ENCODE assay signal across 26 cellular contexts in genomic region chr11:1936072-1936780, GRCh38. TPM values are rescaled to one million over a fixed set of nuclear protein-coding genes. Genes with fewer than 3 reads are reported as not detected.
DNase-seq lines count a peak whose midpoint lies in the region; ATAC-seq and TF ChIP-seq lines count a peak whose summit lies in the region.
"Had no signal": no experiment of that assay in that cellular context is flagged by ENCODE, and none has a peak within 500 bp of the region (broad histone marks: within the 10 kb centered on the region; RNA-seq: fewer than 3 reads in every experiment).

No MANE protein-coding gene starts in this region.

- TF ChIP-seq CTCF in Panc1 (IDR thresholded peaks at IDR 0.05) (no peak), right lobe of liver (IDR thresholded peaks at IDR 0.05) (no peak), sigmoid colon (IDR thresholded peaks at IDR 0.05) (no peak), transverse colon (IDR thresholded peaks at IDR 0.05) (no peak)

- WGBS in right lobe of liver (ENCODE audit: insufficient coverage, low coverage, low lambda C conversion rate, missing lambda C conversion rate) = 40% methylated on average over 2 of the region's 34 CpGs
- WGBS in sigmoid colon, 2 donors = 81 to 90% methylated on average over 34 of the region's 34 CpGs
- 84% methylated on average over 33 of the region's 34 CpGs; no CpG with 5 or more reads in 1 of the 2 donors for WGBS in transverse colon (ENCODE audit: low coverage in 1 of 2), 2 donors

- no peak for TF ChIP-seq POLR2A in right lobe of liver (IDR thresholded peaks at IDR 0.05)
- no peak for TF ChIP-seq POLR2A in sigmoid colon (IDR thresholded peaks at IDR 0.05)
- TF ChIP-seq POLR2A in transverse colon (IDR thresholded peaks at IDR 0.05) = no peak

- H3K27ac Mint-ChIP-seq in activated CD4-positive, alpha-beta T cell treated with anti-CD3 and anti-CD28 coated beads, Interleukin-2, amount 10 ng/mL, durations not matched to agents 7 days and 5 days = no peak overlapping the region
- H3K27ac Mint-ChIP-seq: activated naive CD4-positive, alpha-beta T cell treated with anti-CD3 and anti-CD28 coated beads for 36 hours; activated T-cell treated with anti-CD3 and anti-CD28 coated beads, Interleukin-2, amount 50 U/mL, for 24 hours; dendritic cell treated with granulocyte-macrophage colony-stimulating factor and Interleukin-4, amounts not matched to agents 40 ng/mL and 50 ng/mL, for 4 days had no signal

- peak; percentile 3 for DNase-seq in activated CD4-positive, alpha-beta T cell treated with anti-CD3 and anti-CD28 coated beads, Interleukin-2, amount 10 ng/mL, durations not matched to agents 7 days and 5 days
- DNase-seq in activated CD4-positive, alpha-beta T cell treated with anti-CD3 and anti-CD28 coated beads, Interleukin-2, amount 50 U/mL, for 48 hours = no peak
- DNase-seq in Panc1 (ENCODE audit: low read depth, low spot score) (no peak), right lobe of liver (peak; percentile 16 to 41 (median 37)), sigmoid colon (peak; percentile 53), transverse colon (no peak)
- no peak for DNase-seq in stimulated activated naive CD8-positive, alpha-beta T cell treated with anti-CD3 and anti-CD28 coated beads, Interleukin-15, Interleukin-2, amounts not matched to agents 100 U/mL and 50 U/mL, for 24 hours
- DNase-seq: activated naive CD4-positive, alpha-beta T cell treated with anti-CD3 and anti-CD28 coated beads for 36 hours; activated T-cell treated with anti-CD3 and anti-CD28 coated beads, Interleukin-2, amount 50 U/mL, for 24 hours; anterior cingulate cortex; C1 segment of cervical spinal cord; GOT3; NCI-H1417; NCI-H2081 treated with DMSO at 0.1 percent for 48 hours; NCI-H446 treated with DMSO at 0.1 percent for 48 hours had no signal

- H3K36me3 ChIP-seq in Panc1 (ENCODE audit: control insufficient read depth, insufficient read depth, low read length) (no peaks in the 10 kb centered on the region), right lobe of liver (no peaks in the 10 kb centered on the region), sigmoid colon (no peaks in the 10 kb centered on the region), transverse colon (no peaks in the 10 kb centered on the region)
- H3K36me3 ChIP-seq: cardiac muscle cell, upper lobe of left lung had no signal

- POLR2A ChIA-PET in activated CD4-positive, alpha-beta T cell treated with anti-CD3 and anti-CD28 coated beads, Interleukin-2, amount 10 ng/mL, durations not matched to agents 7 days and 5 days (lab: Charles Lee) = no interaction called here
- POLR2A ChIA-PET in Panc1 (lab: Charles Lee) = no interaction called here

- in situ Hi-C loops in Panc1 (cut with HindIII; ENCODE audit: low pct_unique_long_range_greater_than_20kb, low sequenced_read_pairs) = no loop called here
- in situ Hi-C loops in transverse colon (cut with MboI; ENCODE audit: low pct_ligation_motif_present in 1 of 4, low pct_unique_long_range_greater_than_20kb in 1 of 4, low sequenced_read_pairs in 3 of 4) = no loop called here

- H3K9me3 Mint-ChIP-seq in activated CD4-positive, alpha-beta T cell treated with anti-CD3 and anti-CD28 coated beads, Interleukin-2, amount 10 ng/mL, durations not matched to agents 7 days and 5 days = no peaks in the 10 kb centered on the region
- H3K9me3 Mint-ChIP-seq: activated naive CD4-positive, alpha-beta T cell treated with anti-CD3 and anti-CD28 coated beads for 36 hours; activated T-cell treated with anti-CD3 and anti-CD28 coated beads, Interleukin-2, amount 50 U/mL, for 24 hours; dendritic cell treated with granulocyte-macrophage colony-stimulating factor and Interleukin-4, amounts not matched to agents 40 ng/mL and 50 ng/mL, for 4 days had no signal

- ATAC-seq in Panc1 (peak; percentile 17), right lobe of liver (no peak), HG03457 (IDR thresholded peaks at IDR 0.05; ENCODE audit: unreplicated experiment) (no peak)
- ATAC-seq in stimulated activated naive CD8-positive, alpha-beta T cell treated with anti-CD3 and anti-CD28 coated beads, Interleukin-15, Interleukin-2, amounts not matched to agents 100 U/mL and 50 U/mL, for 24 hours = no peak

- CTCF ChIA-PET in activated CD4-positive, alpha-beta T cell treated with anti-CD3 and anti-CD28 coated beads, Interleukin-2, amount 10 ng/mL, durations not matched to agents 7 days and 5 days (lab: Charles Lee) = interaction anchor here (0.6 to 1.4 kb wide), 3 partner anchors 14 to 215 kb away, joined by 3 to 4 read pairs (median 3); no protein-coding TSS in a partner anchor
- CTCF ChIA-PET in Panc1 (lab: Charles Lee) = interaction anchor here (0.7 kb wide), 1 partner anchor 54 kb away, joined by 3 read pairs; no protein-coding TSS in a partner anchor

- peaks cover 4% of the 10 kb centered on the region for H3K4me1 Mint-ChIP-seq in activated CD4-positive, alpha-beta T cell treated with anti-CD3 and anti-CD28 coated beads, Interleukin-2, amount 10 ng/mL, durations not matched to agents 7 days and 5 days

- H3K4me3 ChIP-seq in Panc1 (ENCODE audit: low read depth in 2 of 2, low read length in 2 of 2) (no peak overlapping the region), right lobe of liver (no peak overlapping the region), sigmoid colon (no peak overlapping the region), transverse colon (no peak overlapping the region)
- H3K4me3 ChIP-seq: cardiac muscle cell, SK-N-MC, upper lobe of left lung had no signal

- H3K27ac ChIP-seq in Panc1 (ENCODE audit: low read length) (no peak overlapping the region), right lobe of liver (no peak overlapping the region), sigmoid colon (no peak overlapping the region), transverse colon (no peak overlapping the region)
- H3K27ac ChIP-seq: cardiac muscle cell, SK-N-MC, upper lobe of left lung had no signal

- H3K36me3 Mint-ChIP-seq in activated CD4-positive, alpha-beta T cell treated with anti-CD3 and anti-CD28 coated beads, Interleukin-2, amount 10 ng/mL, durations not matched to agents 7 days and 5 days (ENCODE audit: low read depth) = no peaks in the 10 kb centered on the region

- no peaks in the 10 kb centered on the region for H3K9me3 ChIP-seq in Panc1 (ENCODE audit: control insufficient read depth, insufficient read depth, low read depth, low read length)
- H3K9me3 ChIP-seq in right lobe of liver = no peaks in the 10 kb centered on the region
- no peaks in the 10 kb centered on the region for H3K9me3 ChIP-seq in sigmoid colon
- H3K9me3 ChIP-seq in transverse colon = no peaks in the 10 kb centered on the region
- H3K9me3 ChIP-seq: upper lobe of left lung had no signal

- H3K27me3 ChIP-seq in Panc1 (ENCODE audit: control insufficient read depth, insufficient read depth, low read length) (no peaks in the 10 kb centered on the region), right lobe of liver (no peaks in the 10 kb centered on the region), sigmoid colon (peaks cover 0 to 5% (median 0%) of the 10 kb centered on the region in 3 donors), transverse colon (no peaks in the 10 kb centered on the region)
- H3K27me3 ChIP-seq: cardiac muscle cell, upper lobe of left lung had no signal

- TF ChIP-seq EP300 in sigmoid colon (IDR thresholded peaks at IDR 0.05) = no peak
- TF ChIP-seq EP300 in transverse colon (IDR thresholded peaks at IDR 0.05; ENCODE audit: low read depth) = no peak

- H3K27me3 Mint-ChIP-seq in activated CD4-positive, alpha-beta T cell treated with anti-CD3 and anti-CD28 coated beads, Interleukin-2, amount 10 ng/mL, durations not matched to agents 7 days and 5 days = peaks cover 13% of the 10 kb centered on the region
- H3K27me3 Mint-ChIP-seq: activated T-cell treated with anti-CD3 and anti-CD28 coated beads, Interleukin-2, amount 50 U/mL, for 24 hours had no signal

- intact Hi-C loops in Panc1 (cut with micrococcal nuclease; ENCODE audit: unreplicated experiment) = no loop called here
- intact Hi-C loops in right lobe of liver (cut with DNase I) = no loop called here
- intact Hi-C loops in sigmoid colon (cut with DNase I) = no loop called here
- intact Hi-C loops in transverse colon (cut with DNase I; ENCODE audit: low total_unique reads) = no loop called here

- no peak overlapping the region for H3K4me3 Mint-ChIP-seq in activated CD4-positive, alpha-beta T cell treated with anti-CD3 and anti-CD28 coated beads, Interleukin-2, amount 10 ng/mL, durations not matched to agents 7 days and 5 days
- H3K4me3 Mint-ChIP-seq: activated naive CD4-positive, alpha-beta T cell treated with anti-CD3 and anti-CD28 coated beads for 36 hours; activated T-cell treated with anti-CD3 and anti-CD28 coated beads, Interleukin-2, amount 50 U/mL, for 24 hours; dendritic cell treated with granulocyte-macrophage colony-stimulating factor and Interleukin-4, amounts not matched to agents 40 ng/mL and 50 ng/mL, for 4 days had no signal

- H3K4me1 ChIP-seq in Panc1 (ENCODE audit: control insufficient read depth, insufficient read depth, low read length) (no peaks in the 10 kb centered on the region; the same call in 1 of the 2 replicates), right lobe of liver (no peaks in the 10 kb centered on the region), sigmoid colon (peaks cover 0 to 6% (median 3%) of the 10 kb centered on the region in 4 donors), transverse colon (peaks cover 0 to 4% (median 0%) of the 10 kb centered on the region in 4 donors)

- no TSS peak for BruUV-seq in Panc1 (replicated peaks; lab: Mats Ljungman, UMichigan)

RNA-seq across cellular contexts. Expression of gene MRPL23, which starts 10.9 kb away (rescaled TPM):
- total RNA-seq in activated CD4-positive, alpha-beta T cell treated with anti-CD3 and anti-CD28 coated beads, Interleukin-2, amount 10 ng/mL, durations not matched to agents 7 days and 5 days = 100 to 1,000 TPM in 1 of 2 experiments, 10 to 100 TPM in 1; 77.5 to 106 TPM
- total RNA-seq in Panc1 (2021; ENCODE audit: unreplicated experiment) (123 TPM), right lobe of liver (100 to 1,000 TPM in 1 of 6 experiments, 10 to 100 TPM in 5; 23.1 to 121 (median 36.4) TPM), sigmoid colon (100 to 1,000 TPM in 1 of 4 donors, 10 to 100 TPM in 3; 61.2 to 132 (median 73.3) TPM), transverse colon (100 to 1,000 TPM in 2 of 4 donors, 10 to 100 TPM in 2; 91.7 to 187 (median 127) TPM)
- polyA plus RNA-seq in Panc1 (2012; ENCODE audit: insufficient read length) = 200 TPM
- 100 to 1,000 TPM in 2 of 3 donors, 10 to 100 TPM in 1; 63.3 to 189 (median 132) TPM for polyA plus RNA-seq in sigmoid colon

RNA-seq across cellular contexts. Expression of gene TNNT3, which starts 16.7 kb away (rescaled TPM):
- 1 to 10 TPM; 3.7 to 5.4 TPM for total RNA-seq in activated CD4-positive, alpha-beta T cell treated with anti-CD3 and anti-CD28 coated beads, Interleukin-2, amount 10 ng/mL, durations not matched to agents 7 days and 5 days
- 0.41 TPM for total RNA-seq in Panc1 (2021; ENCODE audit: unreplicated experiment)
- not detected for polyA plus RNA-seq in Panc1 (2012; ENCODE audit: insufficient read length)
- 1 to 10 TPM in 1 of 6 experiments, under 1 TPM in 1, not detected in 4; 0.44 to 2.2 TPM for total RNA-seq in right lobe of liver
- total RNA-seq in sigmoid colon = 10 to 100 TPM in 1 of 4 donors, 1 to 10 TPM in 2, not detected in 1; 4.3 to 17.2 (median 4.4) TPM
- polyA plus RNA-seq in sigmoid colon = 1 to 10 TPM; 1.2 to 8.4 (median 2.3) TPM
- 1 to 10 TPM in 2 of 4 donors, not detected in 2; 1.9 to 3.3 TPM for total RNA-seq in transverse colon
- total RNA-seq: A673, fibroblast of lung, pulmonary artery endothelial cell had no signal
- polyA plus RNA-seq: fibroblast of lung, neural cell had no signal

RNA-seq across cellular contexts. Expression of gene PRR33, which starts 44.5 kb away (rescaled TPM):
- total RNA-seq in activated CD4-positive, alpha-beta T cell treated with anti-CD3 and anti-CD28 coated beads, Interleukin-2, amount 10 ng/mL, durations not matched to agents 7 days and 5 days = under 1 TPM in 1 of 2 experiments, not detected in 1; 0.05 TPM
- total RNA-seq in Panc1 (2021; ENCODE audit: unreplicated experiment) = not detected
- polyA plus RNA-seq in Panc1 (2012; ENCODE audit: insufficient read length) = not detected
- not detected for total RNA-seq in right lobe of liver
- not detected for total RNA-seq in sigmoid colon
- polyA plus RNA-seq in sigmoid colon = under 1 TPM in 1 of 3 donors, not detected in 2; 0.13 TPM
- total RNA-seq in transverse colon = not detected
- total RNA-seq: A673; cardiac muscle cell; fibroblast of lung; mononuclear cell; pulmonary artery endothelial cell; T-helper 2 cell treated with Interferon-gamma antibody and Interleukin-4, amounts not matched to agents 100 ng/mL and 5 ng/mL, for 36 hours; upper lobe of left lung had no signal
- polyA plus RNA-seq: cardiac muscle cell, fibroblast of lung, neural cell had no signal

Comparison
In these comparisons a context has a peak if more than half of its experiments do, and no peak if none do; other contexts are left out.
1. DNase-seq: peak in activated CD4-positive, alpha-beta T cell treated with anti-CD3 and anti-CD28 coated beads, Interleukin-2, amount 10 ng/mL, durations not matched to agents 7 days and 5 days (single experiment), right lobe of liver (3 of 3) and sigmoid colon (single experiment); none in activated CD4-positive, alpha-beta T cell treated with anti-CD3 and anti-CD28 coated beads, Interleukin-2, amount 50 U/mL, for 48 hours (0 of 2), Panc1 (single experiment), transverse colon (single experiment) and stimulated activated naive CD8-positive, alpha-beta T cell treated with anti-CD3 and anti-CD28 coated beads, Interleukin-15, Interleukin-2, amounts not matched to agents 100 U/mL and 50 U/mL, for 24 hours (single experiment).